ENCODE assay signal across 8 cellular contexts in the genomic region with DNA sequence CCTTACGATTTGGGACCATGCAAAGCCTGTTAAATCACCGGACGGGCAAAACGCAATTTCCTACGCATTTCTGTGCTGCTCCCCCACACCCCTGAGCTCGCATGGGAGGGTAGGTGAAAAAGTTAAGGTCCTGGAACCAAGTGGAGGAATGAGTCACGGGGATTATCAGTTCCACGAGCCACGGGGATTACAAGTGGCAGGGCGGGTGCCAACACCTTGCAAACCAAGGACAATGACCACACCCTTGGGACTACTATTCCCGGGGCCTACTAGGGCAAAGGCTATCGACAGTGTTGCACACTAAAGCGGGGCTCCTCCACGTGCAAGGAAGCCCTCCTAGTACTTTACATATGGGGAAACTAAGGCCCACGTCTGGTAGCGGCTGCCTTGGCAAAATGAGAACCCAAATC. TPM values are rescaled to one million over a fixed set of nuclear protein-coding genes. Genes with fewer than 3 reads are reported as not detected.
A peak's percentile ranks its signal among the peaks of the same experiment; 100 is the strongest.
DNase-seq lines count a peak whose midpoint lies in the region; ATAC-seq and TF ChIP-seq lines count a peak whose summit lies in the region.

No MANE protein-coding gene starts in this region.

- peak overlapping the region; percentile 49; the same call in 1 of the 2 replicates for H3K27ac Mint-ChIP-seq in WTC11
- H3K27ac Mint-ChIP-seq in naive thymus-derived CD8-positive, alpha-beta T cell = peak overlapping the region; percentile 95 to 100 (median 99)

- H3K27me3 Mint-ChIP-seq in WTC11 (ENCODE audit: low read depth) = no peaks in the 10 kb centered on the region
- no peaks in the 10 kb centered on the region for H3K27me3 Mint-ChIP-seq in naive thymus-derived CD8-positive, alpha-beta T cell

- intact Hi-C loops in esophagus squamous epithelium (cut with DNase I) = no loop called here

- H3K27ac ChIP-seq in esophagus squamous epithelium = peak overlapping the region; percentile 93 to 97 (median 94)

- H3K9me3 ChIP-seq in esophagus squamous epithelium = no peaks in the 10 kb centered on the region

- no peaks in the 10 kb centered on the region for H3K27me3 ChIP-seq in esophagus squamous epithelium

- no peak for TF ChIP-seq CTCF in WTC11 (IDR thresholded peaks at IDR 0.05)
- no peak for TF ChIP-seq CTCF in esophagus squamous epithelium (IDR thresholded peaks at IDR 0.05)

- H3K36me3 ChIP-seq in esophagus squamous epithelium = peaks cover 26 to 62% (median 34%) of the 10 kb centered on the region in 3 donors

- H3K4me3 ChIP-seq in esophagus squamous epithelium = peak overlapping the region; percentile 68 to 92 (median 87)

- peak; percentile 14 to 18 for DNase-seq in SHP77 (lab: John Stamatoyannopoulos, UW)
- DNase-seq in SHP77 treated with DMSO at 0.1 percent for 48 hours (lab: John Stamatoyannopoulos, UW) = no peak
- no peak for DNase-seq in WTC11 (ENCODE audit: low spot score)
- no peak for DNase-seq in esophagus squamous epithelium (lab: John Stamatoyannopoulos, UW)
- DNase-seq in naive thymus-derived CD8-positive, alpha-beta T cell = peak in 1 of 10 donors; percentile 3
- DNase-seq in NCI-H524 (lab: John Stamatoyannopoulos, UW) = no peak
- DNase-seq in middle frontal gyrus (ENCODE audit: extremely low spot score, low spot score) = no peak

- POLR2A ChIA-PET in WTC11 (lab: Charles Lee) = interaction anchor here (1.0 to 1.4 kb wide), 5 partner anchors 26 to 258 kb away, joined by 3 to 11 read pairs (median 6); a partner anchor contains a TSS
- POLR2A ChIA-PET in naive thymus-derived CD8-positive, alpha-beta T cell (lab: Charles Lee) = interaction anchor here (0.6 to 7.3 kb wide), 17 partner anchors 8 to 258 kb away, joined by 3 to 122 read pairs (median 6); a partner anchor contains a TSS

- CTCF ChIA-PET in WTC11 (lab: Charles Lee) = interaction anchor here (0.8 to 1.9 kb wide), 8 partner anchors 13 to 288 kb away, joined by 3 to 11 read pairs (median 3); no protein-coding TSS in a partner anchor

- no peak for TF ChIP-seq POLR2A in esophagus squamous epithelium (IDR thresholded peaks at IDR 0.05)

- WGBS in esophagus squamous epithelium, 2 donors = 0 to 8% methylated on average over 8 to 16 of the region's 16 CpGs

- ATAC-seq in HG03442 (IDR thresholded peaks at IDR 0.05; ENCODE audit: unreplicated experiment) = peak; percentile 0
- no peak for ATAC-seq in WTC11
- peak in 1 of 2 donors; percentile 1 for ATAC-seq in naive thymus-derived CD8-positive, alpha-beta T cell

- H3K4me3 Mint-ChIP-seq in WTC11 = peak overlapping the region; percentile 100
- H3K4me3 Mint-ChIP-seq in naive thymus-derived CD8-positive, alpha-beta T cell = peak overlapping the region; percentile 89 to 100 (median 98)

- H3K36me3 Mint-ChIP-seq in WTC11 = peaks cover 26% of the 10 kb centered on the region
- peaks cover 0 to 44% (median 27%) of the 10 kb centered on the region in 3 donors for H3K36me3 Mint-ChIP-seq in naive thymus-derived CD8-positive, alpha-beta T cell

- peaks cover 11 to 74% (median 25%) of the 10 kb centered on the region in 3 donors for H3K4me1 ChIP-seq in esophagus squamous epithelium

- H3K9me3 Mint-ChIP-seq in WTC11 = no peaks in the 10 kb centered on the region
- H3K9me3 Mint-ChIP-seq in naive thymus-derived CD8-positive, alpha-beta T cell = no peaks in the 10 kb centered on the region

- H3K4me1 Mint-ChIP-seq in WTC11 = peaks cover 16% of the 10 kb centered on the region
- H3K4me1 Mint-ChIP-seq in naive thymus-derived CD8-positive, alpha-beta T cell = peaks cover 22 to 66% (median 51%) of the 10 kb centered on the region in 4 donors

TF ChIP-seq in WTC11, 78 proteins besides CTCF, POLR2A, EP300 and RAD21 (continues in another document):
- TF ChIP-seq ZNF416 (CRISPR knock-in tag; IDR thresholded peaks at IDR 0.05) (no peak), GABPB1 (CRISPR knock-in tag; IDR thresholded peaks at IDR 0.05) (no peak), GRHL2 (CRISPR knock-in tag; IDR thresholded peaks at IDR 0.05; ENCODE audit: insufficient replicate concordance, severe bottlenecking) (no peak), CREB1 (CRISPR knock-in tag; IDR thresholded peaks at IDR 0.05) (no peak), CREM (CRISPR knock-in tag; IDR thresholded peaks at IDR 0.05) (no peak), ETV6 (CRISPR knock-in tag; IDR thresholded peaks at IDR 0.05) (no peak), NFE2L1 (CRISPR knock-in tag; IDR thresholded peaks at IDR 0.05) (no peak), PRRX2 (CRISPR knock-in tag; IDR thresholded peaks at IDR 0.05) (no peak)
- TF ChIP-seq, protein P1, sequence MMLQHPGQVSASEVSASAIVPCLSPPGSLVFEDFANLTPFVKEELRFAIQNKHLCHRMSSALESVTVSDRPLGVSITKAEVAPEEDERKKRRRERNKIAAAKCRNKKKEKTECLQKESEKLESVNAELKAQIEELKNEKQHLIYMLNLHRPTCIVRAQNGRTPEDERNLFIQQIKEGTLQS (CRISPR knock-in tag; conservative IDR thresholded peaks at IDR 0.05) = no peak
- TF ChIP-seq, protein P2, sequence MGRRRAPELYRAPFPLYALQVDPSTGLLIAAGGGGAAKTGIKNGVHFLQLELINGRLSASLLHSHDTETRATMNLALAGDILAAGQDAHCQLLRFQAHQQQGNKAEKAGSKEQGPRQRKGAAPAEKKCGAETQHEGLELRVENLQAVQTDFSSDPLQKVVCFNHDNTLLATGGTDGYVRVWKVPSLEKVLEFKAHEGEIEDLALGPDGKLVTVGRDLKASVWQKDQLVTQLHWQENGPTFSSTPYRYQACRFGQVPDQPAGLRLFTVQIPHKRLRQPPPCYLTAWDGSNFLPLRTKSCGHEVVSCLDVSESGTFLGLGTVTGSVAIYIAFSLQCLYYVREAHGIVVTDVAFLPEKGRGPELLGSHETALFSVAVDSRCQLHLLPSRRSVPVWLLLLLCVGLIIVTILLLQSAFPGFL (CRISPR knock-in tag; IDR thresholded peaks at IDR 0.05; ENCODE audit: borderline replicate concordance) = no peak
- TF ChIP-seq, protein P3, sequence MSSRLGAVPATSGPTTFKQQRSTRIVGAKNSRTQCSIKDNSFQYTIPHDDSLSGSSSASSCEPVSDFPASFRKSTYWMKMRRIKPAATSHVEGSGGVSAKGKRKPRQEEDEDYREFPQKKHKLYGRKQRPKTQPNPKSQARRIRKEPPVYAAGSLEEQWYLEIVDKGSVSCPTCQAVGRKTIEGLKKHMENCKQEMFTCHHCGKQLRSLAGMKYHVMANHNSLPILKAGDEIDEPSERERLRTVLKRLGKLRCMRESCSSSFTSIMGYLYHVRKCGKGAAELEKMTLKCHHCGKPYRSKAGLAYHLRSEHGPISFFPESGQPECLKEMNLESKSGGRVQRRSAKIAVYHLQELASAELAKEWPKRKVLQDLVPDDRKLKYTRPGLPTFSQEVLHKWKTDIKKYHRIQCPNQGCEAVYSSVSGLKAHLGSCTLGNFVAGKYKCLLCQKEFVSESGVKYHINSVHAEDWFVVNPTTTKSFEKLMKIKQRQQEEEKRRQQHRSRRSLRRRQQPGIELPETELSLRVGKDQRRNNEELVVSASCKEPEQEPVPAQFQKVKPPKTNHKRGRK (CRISPR knock-in tag; IDR thresholded peaks at IDR 0.05; ENCODE audit: borderline replicate concordance) = no peak
- TF ChIP-seq, protein P4, sequence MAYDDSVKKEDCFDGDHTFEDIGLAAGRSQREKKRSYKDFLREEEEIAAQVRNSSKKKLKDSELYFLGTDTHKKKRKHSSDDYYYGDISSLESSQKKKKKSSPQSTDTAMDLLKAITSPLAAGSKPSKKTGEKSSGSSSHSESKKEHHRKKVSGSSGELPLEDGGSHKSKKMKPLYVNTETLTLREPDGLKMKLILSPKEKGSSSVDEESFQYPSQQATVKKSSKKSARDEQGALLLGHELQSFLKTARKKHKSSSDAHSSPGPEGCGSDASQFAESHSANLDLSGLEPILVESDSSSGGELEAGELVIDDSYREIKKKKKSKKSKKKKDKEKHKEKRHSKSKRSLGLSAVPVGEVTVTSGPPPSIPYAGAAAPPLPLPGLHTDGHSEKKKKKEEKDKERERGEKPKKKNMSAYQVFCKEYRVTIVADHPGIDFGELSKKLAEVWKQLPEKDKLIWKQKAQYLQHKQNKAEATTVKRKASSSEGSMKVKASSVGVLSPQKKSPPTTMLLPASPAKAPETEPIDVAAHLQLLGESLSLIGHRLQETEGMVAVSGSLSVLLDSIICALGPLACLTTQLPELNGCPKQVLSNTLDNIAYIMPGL (CRISPR knock-in tag; IDR thresholded peaks at IDR 0.05) = no peak

RNA-seq across cellular contexts. Expression of a gene that starts 0.4 kb away (rescaled TPM):
- total RNA-seq in WTC11 (2021) (18.9 to 24.4 TPM (median 21.6 TPM) in 3 replicates), esophagus squamous epithelium (10 to 100 TPM; 55.8 to 73.3 (median 66.9) TPM)
- 10 to 100 TPM; 21.3 to 25.6 TPM for total RNA-seq in naive thymus-derived CD8-positive, alpha-beta T cell
- 10 to 100 TPM in 1 of 3 donors, 1 to 10 TPM in 2; 6.6 to 15.1 (median 9.9) TPM for polyA plus RNA-seq in naive thymus-derived CD8-positive, alpha-beta T cell

RNA-seq across cellular contexts. Expression of a gene that starts 0.7 kb away (rescaled TPM):
- 9.7 to 10.8 TPM (median 10.6 TPM) in 3 replicates for total RNA-seq in WTC11 (2021)
- total RNA-seq in esophagus squamous epithelium = 10 to 100 TPM in 3 of 4 donors, 1 to 10 TPM in 1; 8.2 to 16.6 (median 13.7) TPM
- 10 to 100 TPM; 27.7 to 29.3 TPM for total RNA-seq in naive thymus-derived CD8-positive, alpha-beta T cell
- 10 to 100 TPM in 2 of 3 donors, 1 to 10 TPM in 1; 6.3 to 14.5 (median 11.8) TPM for polyA plus RNA-seq in naive thymus-derived CD8-positive, alpha-beta T cell

RNA-seq across cellular contexts. Expression of a gene that starts 26.1 kb away (rescaled TPM):
- total RNA-seq in WTC11 (2021) (42.2 to 43.9 TPM (median 43.7 TPM) in 3 replicates), esophagus squamous epithelium (10 to 100 TPM; 40.6 to 77.2 (median 49.0) TPM)
- 100 to 1,000 TPM; 215 to 227 TPM for total RNA-seq in naive thymus-derived CD8-positive, alpha-beta T cell
- polyA plus RNA-seq in naive thymus-derived CD8-positive, alpha-beta T cell = 10 to 100 TPM; 55.6 to 80.0 (median 65.1) TPM

RNA-seq across cellular contexts. Expression of a gene that starts 56.3 kb away (rescaled TPM):
- total RNA-seq in WTC11 (2021) (117 to 139 TPM (median 131 TPM) in 3 replicates), esophagus squamous epithelium (100 to 1,000 TPM; 185 to 301 (median 221) TPM)
- total RNA-seq in naive thymus-derived CD8-positive, alpha-beta T cell = 1 to 10 TPM; 5.7 to 8.0 TPM
- polyA plus RNA-seq in naive thymus-derived CD8-positive, alpha-beta T cell = 10 to 100 TPM; 15.7 to 18.6 (median 16.8) TPM

Comparison
In these comparisons a context has a peak if more than half of its experiments do, and no peak if none do; other contexts are left out.
1. DNase-seq: peak in SHP77 (2 of 2); none in SHP77 treated with DMSO at 0.1 percent for 48 hours (single experiment), WTC11 (single experiment), esophagus squamous epithelium (single experiment), NCI-H524 (0 of 2) and middle frontal gyrus (single experiment).